Comparison of ENCODE assay signal across 8 cellular contexts in genomic region chr14:90382491-90383125, GRCh38. TPM values are rescaled to one million over a fixed set of nuclear protein-coding genes. Genes with fewer than 3 reads are reported as not detected.
DNase-seq lines count a peak whose midpoint lies in the region; ATAC-seq, FAIRE-seq and TF ChIP-seq lines count a peak whose summit lies in the region.

No MANE protein-coding gene starts in this region.

- ATAC-seq in HG02852 (IDR thresholded peaks at IDR 0.05; ENCODE audit: unreplicated experiment), result peak; percentile 0
- ATAC-seq in stimulated activated effector memory CD8-positive, alpha-beta T cell treated with anti-CD3 and anti-CD28 coated beads, Interleukin-12 subunit alpha, Interleukin-12 subunit beta, amount 100 ng/mL, for 72 hours, result peak; percentile 46

- intact Hi-C loops in esophagus muscularis mucosa (cut with DNase I), result loop anchor here (2.0 to 5.0 kb wide), 2 partner anchors 14 to 375 kb away; partner anchors contain the start of gene CALM1

- no peaks in the 10 kb centered on the region for H3K9me3 ChIP-seq in esophagus muscularis mucosa
- H3K9me3 ChIP-seq in muscle layer of colon (ENCODE audit: low read length), result no peaks in the 10 kb centered on the region

- H3K9me3 Mint-ChIP-seq in stimulated activated effector memory CD8-positive, alpha-beta T cell treated with anti-CD3 and anti-CD28 coated beads, Interleukin-12 subunit alpha, Interleukin-12 subunit beta, amount 100 ng/mL, for 72 hours, result no peaks in the 10 kb centered on the region

- no peak for TF ChIP-seq EP300 in esophagus muscularis mucosa (IDR thresholded peaks at IDR 0.05)

- TF ChIP-seq CTCF in esophagus muscularis mucosa (IDR thresholded peaks at IDR 0.05), result no peak

- H3K4me1 Mint-ChIP-seq in stimulated activated effector memory CD8-positive, alpha-beta T cell treated with anti-CD3 and anti-CD28 coated beads, Interleukin-12 subunit alpha, Interleukin-12 subunit beta, amount 100 ng/mL, for 72 hours, result no peaks in the 10 kb centered on the region

- DNase-seq in GM12891 (ENCODE audit: insufficient read length, low spot score) (peak; percentile 17), NCI-H226 (peak; percentile 59), esophagus muscularis mucosa (ENCODE audit: extremely low spot score) (peak; percentile 94), germinal center (ENCODE audit: low spot score) (no peak)
- peak; percentile 31 for DNase-seq in activated CD8-positive, alpha-beta memory T cell treated with anti-CD3 and anti-CD28 coated beads, Interleukin-2, amount 50 U/mL, for 24 hours (ENCODE audit: extremely low read depth)
- DNase-seq in stimulated activated effector memory CD8-positive, alpha-beta T cell treated with anti-CD3 and anti-CD28 coated beads, Interleukin-12 subunit alpha, Interleukin-12 subunit beta, amount 100 ng/mL, for 72 hours (ENCODE audit: low spot score in 2 of 2), result no peak

- TF ChIP-seq POLR2A in GM12891 (IDR thresholded peaks at IDR 0.05; ENCODE audit: low read depth, low read length), result no peak
- TF ChIP-seq POLR2A in esophagus muscularis mucosa (IDR thresholded peaks at IDR 0.05; ENCODE audit: low read depth), result no peak

- H3K4me3 Mint-ChIP-seq in stimulated activated effector memory CD8-positive, alpha-beta T cell treated with anti-CD3 and anti-CD28 coated beads, Interleukin-12 subunit alpha, Interleukin-12 subunit beta, amount 100 ng/mL, for 72 hours, result no peak overlapping the region

- no peak for FAIRE-seq in GM12891 (lab: Jason Lieb, UNC)

- H3K9ac ChIP-seq in muscle layer of colon (ENCODE audit: low read length), result peak overlapping the region; percentile 77

- no peak overlapping the region for H3K27ac Mint-ChIP-seq in stimulated activated effector memory CD8-positive, alpha-beta T cell treated with anti-CD3 and anti-CD28 coated beads, Interleukin-12 subunit alpha, Interleukin-12 subunit beta, amount 100 ng/mL, for 72 hours

- under 1% methylated on average over 33 of the region's 34 CpGs for WGBS in esophagus muscularis mucosa

- no peaks in the 10 kb centered on the region for H3K36me3 ChIP-seq in esophagus muscularis mucosa
- H3K36me3 ChIP-seq in muscle layer of colon (ENCODE audit: insufficient read depth, low read length), result no peaks in the 10 kb centered on the region

- H3K4me3 ChIP-seq in esophagus muscularis mucosa, result peak overlapping the region; percentile 60 to 71 (median 70)
- H3K4me3 ChIP-seq in muscle layer of colon (ENCODE audit: low read depth in 1 of 2, low read length in 2 of 2), result peak overlapping the region; percentile 55 to 82

- peak overlapping the region; percentile 91 to 99 (median 97) for H3K27ac ChIP-seq in esophagus muscularis mucosa (replicated peaks in 1 of 4)
- peak overlapping the region; percentile 100 for H3K27ac ChIP-seq in muscle layer of colon (ENCODE audit: low read depth, low read length)

- H3K27me3 ChIP-seq in esophagus muscularis mucosa (no peaks in the 10 kb centered on the region), muscle layer of colon (ENCODE audit: control insufficient read depth in 1 of 2, insufficient read depth in 2 of 2, low read length in 2 of 2) (no peaks in the 10 kb centered on the region)

- no peaks in the 10 kb centered on the region for H3K36me3 Mint-ChIP-seq in stimulated activated effector memory CD8-positive, alpha-beta T cell treated with anti-CD3 and anti-CD28 coated beads, Interleukin-12 subunit alpha, Interleukin-12 subunit beta, amount 100 ng/mL, for 72 hours

- H3K4me1 ChIP-seq in esophagus muscularis mucosa, result peaks cover 15 to 35% (median 30%) of the 10 kb centered on the region in 4 donors
- H3K4me1 ChIP-seq in muscle layer of colon (ENCODE audit: insufficient read depth, low read length), result peaks cover 34% of the 10 kb centered on the region

TF ChIP-seq in GM12891, 5 proteins besides CTCF, POLR2A, EP300 and RAD21:
- TF ChIP-seq POLR2AphosphoS5 (IDR thresholded peaks at IDR 0.05; ENCODE audit: low read depth, low read length), result peak; percentile 66; the same call in 1 of the 2 replicates
- TF ChIP-seq PAX5 (IDR thresholded peaks at IDR 0.05; ENCODE audit: insufficient read depth, low read length, severe bottlenecking), result no peak

RNA-seq across cellular contexts. Expression of gene CALM1, which starts 14.2 kb away (rescaled TPM):
- 145 TPM for polyA plus RNA-seq in GM12891 (2012; ENCODE audit: low read depth, missing spikeins)
- total RNA-seq in esophagus muscularis mucosa, result 100 to 1,000 TPM; 482 to 847 (median 640) TPM

RNA-seq across cellular contexts. Expression of gene NRDE2, which starts 50.9 kb away (rescaled TPM):
- polyA plus RNA-seq in GM12891 (2012; ENCODE audit: low read depth, missing spikeins), result 8.8 TPM
- 10 to 100 TPM in 3 of 4 donors, 1 to 10 TPM in 1; 8.0 to 14.1 (median 12.2) TPM for total RNA-seq in esophagus muscularis mucosa

Comparison
In these comparisons a context has a peak if more than half of its experiments do, and no peak if none do; other contexts are left out.
1. DNase-seq: peak in GM12891 (single experiment), NCI-H226 (single experiment), activated CD8-positive, alpha-beta memory T cell treated with anti-CD3 and anti-CD28 coated beads, Interleukin-2, amount 50 U/mL, for 24 hours (single experiment) and esophagus muscularis mucosa (single experiment); none in stimulated activated effector memory CD8-positive, alpha-beta T cell treated with anti-CD3 and anti-CD28 coated beads, Interleukin-12 subunit alpha, Interleukin-12 subunit beta, amount 100 ng/mL, for 72 hours (0 of 2) and germinal center (single experiment).